17 cellular contexts compared by ENCODE assay signal in the genomic region with DNA sequence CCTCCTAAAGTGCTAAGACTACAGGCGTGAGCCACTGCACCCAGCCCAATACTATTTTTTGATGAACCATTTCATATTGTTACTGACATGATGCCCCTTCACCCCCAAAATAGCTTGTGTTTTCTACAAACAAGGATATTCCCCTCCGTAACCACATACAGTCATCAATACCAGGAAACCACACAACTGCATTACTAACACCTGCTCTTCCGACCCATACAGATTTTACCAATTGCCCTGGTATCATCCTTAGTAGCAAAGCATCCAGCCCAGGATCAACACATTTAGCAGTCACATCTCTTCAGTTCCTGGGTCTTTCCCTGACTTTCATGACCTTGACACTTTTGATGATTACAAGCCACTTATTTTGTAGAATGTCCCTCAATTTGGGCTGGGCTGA. TPM values are rescaled to one million over a fixed set of nuclear protein-coding genes. Genes with fewer than 3 reads are reported as not detected.
DNase-seq lines count a peak whose midpoint lies in the region; ATAC-seq and TF ChIP-seq lines count a peak whose summit lies in the region.
"Had no signal": no experiment of that assay in that cellular context is flagged by ENCODE, and none has a peak within 500 bp of the region (broad histone marks: within the 10 kb centered on the region; RNA-seq: fewer than 3 reads in every experiment).

No MANE protein-coding gene starts in this region.

- no peaks in the 10 kb centered on the region for H4K20me1 ChIP-seq in BLaER1 treated with 17β-estradiol and CSF1 and Interleukin-3, amounts not matched to agents 10 nM and 100 nM
- H4K20me1 ChIP-seq in MM.1S (ENCODE audit: insufficient read depth, low read length) = no peaks in the 10 kb centered on the region

- peaks cover 3% of the 10 kb centered on the region for H3K4me1 Mint-ChIP-seq in endothelial cell (ENCODE audit: unreplicated experiment)
- H3K4me1 Mint-ChIP-seq in stimulated activated effector memory CD8-positive, alpha-beta T cell treated with anti-CD3 and anti-CD28 coated beads, Interleukin-12 subunit alpha, Interleukin-12 subunit beta, amount 100 ng/mL, for 72 hours = no peaks in the 10 kb centered on the region
- peaks cover 15% of the 10 kb centered on the region for H3K4me1 Mint-ChIP-seq in nephron progenitor cell
- H3K4me1 Mint-ChIP-seq: CD4-positive, CD25-positive, alpha-beta regulatory T cell; CD8-positive, alpha-beta memory T cell had no signal

- H3K4me3 ChIP-seq in BLaER1 treated with 17β-estradiol and CSF1 and Interleukin-3, amounts not matched to agents 10 nM and 100 nM = no peak overlapping the region
- no peak overlapping the region for H3K4me3 ChIP-seq in GM12865 (ENCODE audit: low read depth, low read length)
- no peak overlapping the region for H3K4me3 ChIP-seq in MM.1S (ENCODE audit: low read length)
- H3K4me3 ChIP-seq: GM23338 had no signal

- H2AFZ ChIP-seq in MM.1S (ENCODE audit: low read length) = no peak overlapping the region
- H2AFZ ChIP-seq: GM23338 had no signal

- no peaks in the 10 kb centered on the region for H3F3A ChIP-seq in MM.1S (ENCODE audit: insufficient read depth, low read length)

- TF ChIP-seq CTCF in GM12865 (IDR thresholded peaks at IDR 0.05; ENCODE audit: insufficient read depth, low read depth, low read length, missing control alignments) (no peak), endothelial cell (IDR thresholded peaks at IDR 0.05; ENCODE audit: unreplicated experiment) (no peak), nephron progenitor cell (IDR thresholded peaks at IDR 0.05) (no peak), MM.1S (IDR thresholded peaks at IDR 0.05; ENCODE audit: low read length) (no peak)

- H3K9me3 Mint-ChIP-seq in endothelial cell (ENCODE audit: unreplicated experiment) (no peaks in the 10 kb centered on the region), nephron progenitor cell (no peaks in the 10 kb centered on the region)
- no peaks in the 10 kb centered on the region for H3K9me3 Mint-ChIP-seq in stimulated activated effector memory CD8-positive, alpha-beta T cell treated with anti-CD3 and anti-CD28 coated beads, Interleukin-12 subunit alpha, Interleukin-12 subunit beta, amount 100 ng/mL, for 72 hours
- H3K9me3 Mint-ChIP-seq: GM23338 had no signal

- peaks cover 0 to 8% (median 6%) of the 10 kb centered on the region in 10 experiments; a peak in 14 of 20 replicates for H3K4me1 ChIP-seq in BLaER1 treated with 17β-estradiol and CSF1 and Interleukin-3, amounts not matched to agents 10 nM and 100 nM
- no peaks in the 10 kb centered on the region for H3K4me1 ChIP-seq in MM.1S (ENCODE audit: low read length)

- H3K27me3 ChIP-seq in BLaER1 treated with 17β-estradiol and CSF1 and Interleukin-3, amounts not matched to agents 10 nM and 100 nM = no peaks in the 10 kb centered on the region
- peaks cover 43% of the 10 kb centered on the region for H3K27me3 ChIP-seq in MM.1S (replicated peaks; ENCODE audit: insufficient read depth, low read length)

- no peaks in the 10 kb centered on the region for H3K36me3 ChIP-seq in BLaER1 treated with 17β-estradiol and CSF1 and Interleukin-3, amounts not matched to agents 10 nM and 100 nM
- no peaks in the 10 kb centered on the region for H3K36me3 ChIP-seq in MM.1S (replicated peaks; ENCODE audit: insufficient read depth, low read length)

- ATAC-seq in stimulated activated effector memory CD8-positive, alpha-beta T cell treated with anti-CD3 and anti-CD28 coated beads, Interleukin-12 subunit alpha, Interleukin-12 subunit beta, amount 100 ng/mL, for 72 hours = peak; percentile 70
- ATAC-seq: GM23338 had no signal

- H3K27ac Mint-ChIP-seq in endothelial cell (ENCODE audit: unreplicated experiment) (peak overlapping the region; percentile 2), nephron progenitor cell (no peak overlapping the region)
- no peak overlapping the region for H3K27ac Mint-ChIP-seq in stimulated activated effector memory CD8-positive, alpha-beta T cell treated with anti-CD3 and anti-CD28 coated beads, Interleukin-12 subunit alpha, Interleukin-12 subunit beta, amount 100 ng/mL, for 72 hours
- H3K27ac Mint-ChIP-seq: CD4-positive, CD25-positive, alpha-beta regulatory T cell; GM23338 had no signal

- H3K79me2 ChIP-seq in MM.1S (ENCODE audit: low read length) = no peaks in the 10 kb centered on the region

- no peaks in the 10 kb centered on the region for H3K36me3 Mint-ChIP-seq in endothelial cell (ENCODE audit: low read depth, unreplicated experiment)
- H3K36me3 Mint-ChIP-seq in stimulated activated effector memory CD8-positive, alpha-beta T cell treated with anti-CD3 and anti-CD28 coated beads, Interleukin-12 subunit alpha, Interleukin-12 subunit beta, amount 100 ng/mL, for 72 hours = no peaks in the 10 kb centered on the region
- no peaks in the 10 kb centered on the region for H3K36me3 Mint-ChIP-seq in nephron progenitor cell (ENCODE audit: low read depth)
- H3K36me3 Mint-ChIP-seq: CD4-positive, CD25-positive, alpha-beta regulatory T cell; CD8-positive, alpha-beta memory T cell had no signal

- H3K9ac ChIP-seq in BLaER1 treated with 17β-estradiol and CSF1 and Interleukin-3, amounts not matched to agents 10 nM and 100 nM = no peak overlapping the region
- H3K9ac ChIP-seq in MM.1S (ENCODE audit: low read length) = no peak overlapping the region

- H3K4me2 ChIP-seq in BLaER1 treated with 17β-estradiol and CSF1 and Interleukin-3, amounts not matched to agents 10 nM and 100 nM = peak overlapping the region in 7 of 11 experiments; percentile 26 to 47 (median 38); a peak in 12 of 22 replicates
- H3K4me2 ChIP-seq in MM.1S (ENCODE audit: low read depth, low read length) = no peak overlapping the region
- H3K4me2 ChIP-seq: GM23338 had no signal

- H3K27ac ChIP-seq in BLaER1 treated with 17β-estradiol and CSF1 and Interleukin-3, amounts not matched to agents 10 nM and 100 nM = no peak overlapping the region
- no peak overlapping the region for H3K27ac ChIP-seq in MM.1S (ENCODE audit: low read length)

- H3K9me2 ChIP-seq in MM.1S (replicated peaks; ENCODE audit: insufficient read depth, low read length) = no peaks in the 10 kb centered on the region

- H3K9me3 ChIP-seq in BLaER1 treated with 17β-estradiol and CSF1 and Interleukin-3, amounts not matched to agents 10 nM and 100 nM (replicated peaks in 1 of 11) = no peaks in the 10 kb centered on the region
- no peaks in the 10 kb centered on the region for H3K9me3 ChIP-seq in MM.1S (replicated peaks; ENCODE audit: insufficient read depth, low read length)

- peaks cover 4% of the 10 kb centered on the region for H3K27me3 Mint-ChIP-seq in endothelial cell (ENCODE audit: unreplicated experiment)
- H3K27me3 Mint-ChIP-seq in nephron progenitor cell (ENCODE audit: low read depth, poor library complexity) = peaks cover 7% of the 10 kb centered on the region

- DNase-seq in GM12865 (ENCODE audit: low read depth) (peak; percentile 14), endothelial cell (ENCODE audit: low spot score) (no peak), nephron progenitor cell (no peak), NCI-H128 (lab: John Stamatoyannopoulos, UW; ENCODE audit: unreplicated experiment) (no peak), MM.1S (no peak)
- DNase-seq in stimulated activated effector memory CD8-positive, alpha-beta T cell treated with anti-CD3 and anti-CD28 coated beads, Interleukin-12 subunit alpha, Interleukin-12 subunit beta, amount 100 ng/mL, for 72 hours (ENCODE audit: low spot score in 2 of 2) = no peak
- DNase-seq: ACHN; CD4-positive, CD25-positive, alpha-beta regulatory T cell; CD8-positive, alpha-beta memory T cell; COR-L47; DMS 273 treated with DMSO at 0.1 percent for 48 hours; DMS53; DND-41; EL; HCEC 1CT had no signal

- no peak overlapping the region for H3K4me3 Mint-ChIP-seq in endothelial cell (ENCODE audit: unreplicated experiment)
- H3K4me3 Mint-ChIP-seq in stimulated activated effector memory CD8-positive, alpha-beta T cell treated with anti-CD3 and anti-CD28 coated beads, Interleukin-12 subunit alpha, Interleukin-12 subunit beta, amount 100 ng/mL, for 72 hours = no peak overlapping the region
- H3K4me3 Mint-ChIP-seq in nephron progenitor cell = no peak overlapping the region
- H3K4me3 Mint-ChIP-seq: CD4-positive, CD25-positive, alpha-beta regulatory T cell; CD8-positive, alpha-beta memory T cell; GM23338 had no signal

RNA-seq across cellular contexts. Expression of gene KCTD15, which starts 33.6 kb away (rescaled TPM):
- 81.1 TPM for total RNA-seq in endothelial cell (ENCODE audit: unreplicated experiment)
